In genomic region chr2:87075796-87076252, GRCh38 we compare ENCODE assay signal across 8 cellular contexts. TPM values are rescaled to one million over a fixed set of nuclear protein-coding genes. Genes with fewer than 3 reads are reported as not detected.
DNase-seq lines count a peak whose midpoint lies in the region; ATAC-seq and TF ChIP-seq lines count a peak whose summit lies in the region.
"Not testable (repeated sequence)": the region's sequence is repeated elsewhere in the genome, so short reads cannot be mapped to it uniquely, and the experiment has no call there.

No MANE protein-coding gene starts in this region.

- H3K27ac Mint-ChIP-seq in Calu3 (ENCODE audit: unreplicated experiment); nephron progenitor cell: not testable (repeated sequence)
- peak overlapping the region; percentile 81 for H3K27ac Mint-ChIP-seq in T-helper 2 cell treated with Interferon-gamma antibody and Interleukin-4, amounts not matched to agents 5 μg/mL and 100 μg/mL, for 36 hours

- not testable (repeated sequence) for H3K9me3 Mint-ChIP-seq in Calu3 (ENCODE audit: low read depth, unreplicated experiment); T-helper 2 cell treated with Interferon-gamma antibody and Interleukin-4, amounts not matched to agents 5 μg/mL and 100 μg/mL, for 36 hours; nephron progenitor cell

- TF ChIP-seq CTCF in Calu3 (IDR thresholded peaks at IDR 0.05; ENCODE audit: unreplicated experiment); nephron progenitor cell (IDR thresholded peaks at IDR 0.05): not testable (repeated sequence)

- DNase-seq in Calu3 (peak; percentile 34), head of caudate nucleus (peak in 41 of 42 donors; percentile 13 to 70 (median 45)), nephron progenitor cell (peak; percentile 54)
- DNase-seq in T-helper 2 cell treated with Interferon-gamma antibody and Interleukin-4, amounts not matched to agents 5 μg/mL and 100 μg/mL, for 36 hours (ENCODE audit: low spot score), result peak; percentile 62
- peak; percentile 20 to 55 for DNase-seq in stimulated activated CD8-positive, alpha-beta memory T cell treated with anti-CD3 and anti-CD28 coated beads, Interleukin-7, amount 100 ng/mL, for 4 hours (ENCODE audit: low read depth in 2 of 2)

- BruUV-seq in Calu3 (replicated peaks; lab: Mats Ljungman, UMichigan), result not testable (repeated sequence)

- peaks cover 22% of the 10 kb centered on the region for H3K36me3 Mint-ChIP-seq in Calu3 (ENCODE audit: insufficient read depth, unreplicated experiment)
- not testable (repeated sequence) for H3K36me3 Mint-ChIP-seq in T-helper 2 cell treated with Interferon-gamma antibody and Interleukin-4, amounts not matched to agents 5 μg/mL and 100 μg/mL, for 36 hours (ENCODE audit: low read depth); nephron progenitor cell (ENCODE audit: low read depth)

- H3K4me1 Mint-ChIP-seq in Calu3 (ENCODE audit: low read depth, unreplicated experiment); T-helper 2 cell treated with Interferon-gamma antibody and Interleukin-4, amounts not matched to agents 5 μg/mL and 100 μg/mL, for 36 hours (ENCODE audit: low read depth): not testable (repeated sequence)
- peaks cover 11% of the 10 kb centered on the region for H3K4me1 Mint-ChIP-seq in nephron progenitor cell

- intact Hi-C loops in Calu3 (cut with micrococcal nuclease; ENCODE audit: unreplicated experiment); head of caudate nucleus (cut with DNase I): not testable (repeated sequence)

- not testable (repeated sequence) for H3K27me3 Mint-ChIP-seq in Calu3 (ENCODE audit: unreplicated experiment); T-helper 2 cell treated with Interferon-gamma antibody and Interleukin-4, amounts not matched to agents 5 μg/mL and 100 μg/mL, for 36 hours (ENCODE audit: low read depth); nephron progenitor cell (ENCODE audit: low read depth, poor library complexity)

- peak overlapping the region; percentile 66 for H3K27ac ChIP-seq in angular gyrus (ENCODE audit: low read depth, low read length)

- ATAC-seq in GM21526 (IDR thresholded peaks at IDR 0.05; ENCODE audit: low FRiP score, unreplicated experiment) (peak; percentile 48), HG03457 (IDR thresholded peaks at IDR 0.05; ENCODE audit: unreplicated experiment) (peak; percentile 20)

- H3K4me3 Mint-ChIP-seq in Calu3 (ENCODE audit: low read depth, unreplicated experiment) (peak overlapping the region; percentile 82), nephron progenitor cell (peak overlapping the region; percentile 87)
- peak overlapping the region; percentile 60 for H3K4me3 Mint-ChIP-seq in T-helper 2 cell treated with Interferon-gamma antibody and Interleukin-4, amounts not matched to agents 5 μg/mL and 100 μg/mL, for 36 hours

- CTCF ChIA-PET in Calu3 (lab: Charles Lee), result not testable (repeated sequence)

RNA-seq across cellular contexts. Expression of gene PLGLB1, which starts 54.2 kb away (rescaled TPM):
- 1.8 TPM in 1 of 2 replicates, not detected in the other for total RNA-seq in Calu3 (2022)

Comparison
In these comparisons a context has a peak if more than half of its experiments do, and no peak if none do; other contexts are left out.
1. Peak in every context shown above with its lines: DNase-seq, ATAC-seq and H3K27ac ChIP-seq.